In the genomic region with DNA sequence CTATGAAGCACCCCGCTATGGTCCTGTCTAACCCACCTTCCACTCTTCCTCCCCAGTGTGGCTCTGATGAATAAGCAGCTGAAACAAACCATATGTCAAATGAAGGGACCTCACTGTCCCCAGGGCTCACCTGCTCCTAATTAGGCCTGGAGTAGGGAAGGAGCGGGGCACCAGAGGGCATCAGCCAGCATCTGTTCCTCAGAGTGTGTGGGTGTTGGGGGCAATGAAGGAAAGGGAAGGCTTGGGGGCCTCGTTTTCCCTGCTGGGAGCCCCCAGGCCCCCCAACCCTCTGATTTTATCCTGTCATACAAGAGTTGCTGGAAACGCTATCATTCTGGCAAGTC, we compare ENCODE assay signal across 26 cellular contexts.
"Had no signal": no experiment of that assay in that cellular context is flagged by ENCODE, and none has a peak within 500 bp of the region (broad histone marks: within the 10 kb centered on the region; RNA-seq: fewer than 3 reads in every experiment).

No MANE protein-coding gene starts in this region.

- H3K27me3 ChIP-seq: dorsolateral prefrontal cortex, hepatocyte, left lung, right lobe of liver, suprapubic skin, upper lobe of right lung, vagina had no signal

- H3K36me3 Mint-ChIP-seq: mesothelial cell of epicardium, naive B cell had no signal

- H3K27ac ChIP-seq: dorsolateral prefrontal cortex, hepatocyte, left lung, neutrophil, parathyroid adenoma, right lobe of liver, suprapubic skin, transverse colon, upper lobe of right lung, vagina had no signal

- H3K4me1 ChIP-seq: left lung, suprapubic skin, transverse colon, upper lobe of right lung, vagina had no signal

- DNase-seq: dorsolateral prefrontal cortex; effector CD4-positive, alpha-beta T cell; head of caudate nucleus; left cardiac atrium; left lung; mesenchymal stem cell; mucosa of descending colon; naive B cell; right lobe of liver; stimulated activated CD4-positive, alpha-beta T cell treated with anti-CD3 and anti-CD28 coated beads, Interleukin-15, amount 100 ng/mL, for 24 hours; stimulated activated CD4-positive, alpha-beta T cell treated with anti-CD3 and anti-CD28 coated beads, Interleukin-4, amount 100 ng/mL, for 1 hour; stimulated activated CD8-positive, alpha-beta memory T cell treated with anti-CD3 and anti-CD28 coated beads, Interleukin-4, amount 100 ng/mL, for 48 hours; stimulated activated naive CD4-positive, alpha-beta T cell; stimulated activated naive CD8-positive, alpha-beta T cell treated with anti-CD3 and anti-CD28 coated beads, Interleukin-15, amount 100 ng/mL, for 72 hours; transverse colon; upper lobe of right lung had no signal

- H3K4me3 ChIP-seq: dorsolateral prefrontal cortex, hepatocyte, left lung, mucosa of descending colon, right lobe of liver, suprapubic skin, transverse colon, upper lobe of right lung, vagina had no signal

- FAIRE-seq: colon, frontal cortex, small intestine had no signal

- H3K27ac Mint-ChIP-seq: mesothelial cell of epicardium, naive B cell, progenitor cell of endocrine pancreas had no signal

- H3K36me3 ChIP-seq: left lung, neutrophil, right lobe of liver, suprapubic skin, transverse colon, upper lobe of right lung, vagina had no signal

- ATAC-seq: left cardiac atrium, left lung, right lobe of liver, upper lobe of right lung had no signal

- H3K27me3 Mint-ChIP-seq: progenitor cell of endocrine pancreas; stimulated activated naive CD8-positive, alpha-beta T cell treated with anti-CD3 and anti-CD28 coated beads, Interleukin-15, amount 100 ng/mL, for 72 hours had no signal

- H3K9ac ChIP-seq: parathyroid adenoma had no signal

- H3K4me1 Mint-ChIP-seq: naive B cell; stimulated activated naive CD8-positive, alpha-beta T cell treated with anti-CD3 and anti-CD28 coated beads, Interleukin-15, amount 100 ng/mL, for 72 hours had no signal

- H3K9me3 Mint-ChIP-seq: mesothelial cell of epicardium; naive B cell; stimulated activated naive CD8-positive, alpha-beta T cell treated with anti-CD3 and anti-CD28 coated beads, Interleukin-15, amount 100 ng/mL, for 72 hours had no signal

- H3K4me3 Mint-ChIP-seq: mesothelial cell of epicardium; naive B cell; stimulated activated naive CD8-positive, alpha-beta T cell treated with anti-CD3 and anti-CD28 coated beads, Interleukin-15, amount 100 ng/mL, for 72 hours had no signal

- H3K9me3 ChIP-seq: left lung, mucosa of descending colon, neutrophil, right lobe of liver, suprapubic skin, transverse colon, upper lobe of right lung, vagina had no signal
